8 cellular contexts compared by ENCODE assay signal in the genomic region with DNA sequence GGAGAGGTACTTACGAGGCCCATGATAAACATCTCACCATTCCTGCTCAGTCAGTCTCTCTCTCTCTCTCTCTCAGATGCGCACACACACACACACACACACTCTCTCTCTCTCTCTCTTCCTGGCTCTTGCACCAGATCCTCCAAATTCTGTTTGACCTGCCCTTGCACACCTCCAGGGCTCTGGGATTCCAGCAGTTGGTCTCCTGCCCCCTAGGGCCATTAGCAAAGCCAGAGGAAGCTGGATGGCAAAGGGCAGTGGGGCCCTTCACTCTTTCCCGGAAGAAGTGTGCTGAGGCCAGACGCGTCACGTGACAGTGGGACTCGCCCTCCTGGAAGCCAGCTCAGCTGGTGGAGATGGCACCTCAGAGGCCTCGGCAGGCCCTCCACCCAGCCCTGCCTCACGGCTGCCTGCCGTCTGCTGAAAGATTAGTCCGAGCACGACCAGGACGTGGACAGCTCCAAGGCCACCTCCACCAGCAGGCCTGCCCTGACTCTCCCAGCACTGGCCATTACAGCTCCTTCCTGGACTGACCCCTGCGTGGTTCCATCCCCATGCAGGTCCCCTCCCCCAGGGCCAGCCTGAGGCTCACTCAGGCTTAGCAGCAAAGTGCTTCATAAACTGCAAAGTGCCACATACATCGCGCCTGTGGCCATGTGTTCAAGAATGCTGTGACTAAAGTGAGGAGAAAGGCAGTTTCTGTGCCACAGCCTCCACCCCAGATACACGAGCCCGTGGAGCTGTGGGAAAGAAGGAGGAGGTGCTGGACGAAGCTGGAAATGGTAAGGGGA. TPM values are rescaled to one million over a fixed set of nuclear protein-coding genes. Genes with fewer than 3 reads are reported as not detected.
DNase-seq lines count a peak whose midpoint lies in the region; ATAC-seq and TF ChIP-seq lines count a peak whose summit lies in the region.

No MANE protein-coding gene starts in this region.

- no peaks in the 10 kb centered on the region for H3K9me3 ChIP-seq in RWPE2 (ENCODE audit: severe bottlenecking)
- H3K9me3 ChIP-seq in muscle layer of duodenum (ENCODE audit: control insufficient read depth in 1 of 2, low read length in 2 of 2): no peaks in the 10 kb centered on the region

- H3K36me3 ChIP-seq in RWPE2 (ENCODE audit: low read depth) (no peaks in the 10 kb centered on the region), muscle layer of duodenum (ENCODE audit: control insufficient read depth in 1 of 2, insufficient read depth in 2 of 2, low read length in 2 of 2) (peaks cover 0 to 4% of the 10 kb centered on the region in 2 donors)

- H3K27ac ChIP-seq in RWPE2 (ENCODE audit: poor library complexity, severe bottlenecking) (peak overlapping the region; percentile 81), muscle layer of duodenum (ENCODE audit: low read length) (peak overlapping the region; percentile 40)

- DNase-seq in ELF-1 (ENCODE audit: low read depth, low spot score): peak; percentile 91
- DNase-seq in RWPE2 (ENCODE audit: low spot score): no peak
- peak; percentile 75 for DNase-seq in dermis blood vessel endothelial cell
- no peak for DNase-seq in GM13977 (ENCODE audit: low spot score)
- no peak for DNase-seq in NCI-H2196 (lab: John Stamatoyannopoulos, UW; ENCODE audit: unreplicated experiment)
- DNase-seq in stimulated activated CD4-positive, alpha-beta T cell treated with anti-CD3 and anti-CD28 coated beads, Interleukin-4, amount 100 ng/mL, for 1 hour: no peak

- in situ Hi-C loops in GM13977 (cut with MboI; ENCODE audit: low pct_unique_long_range_greater_than_20kb, low sequenced_read_pairs, unreplicated experiment): no loop called here

- H3K4me3 ChIP-seq in RWPE2 (ENCODE audit: severe bottlenecking) (no peak overlapping the region), muscle layer of duodenum (ENCODE audit: low read depth in 1 of 2, low read length in 2 of 2) (peak overlapping the region; percentile 12 to 68)

- H3K4me1 ChIP-seq in RWPE2 (ENCODE audit: insufficient read depth, poor library complexity, severe bottlenecking) (peaks cover 43% of the 10 kb centered on the region), muscle layer of duodenum (ENCODE audit: control insufficient read depth in 1 of 2, insufficient read depth in 2 of 2, low read length in 2 of 2) (peaks cover 0 to 36% of the 10 kb centered on the region in 2 donors)

- H3K27me3 ChIP-seq in RWPE2 (ENCODE audit: insufficient read depth, poor library complexity, severe bottlenecking) (no peaks in the 10 kb centered on the region), muscle layer of duodenum (ENCODE audit: low read depth, low read length) (peaks cover 5% of the 10 kb centered on the region)

- ATAC-seq in RWPE2 (ENCODE audit: low read depth) (peak; percentile 17), HG03139 (IDR thresholded peaks at IDR 0.05; ENCODE audit: unreplicated experiment) (no peak)

- TF ChIP-seq CTCF in RWPE2 (IDR thresholded peaks at IDR 0.05; ENCODE audit: poor library complexity, severe bottlenecking): no peak
- no peak for TF ChIP-seq CTCF in GM13977 (IDR thresholded peaks at IDR 0.05; ENCODE audit: extremely low read depth, insufficient read depth, missing control alignments)

RNA-seq across cellular contexts. Expression of gene PDGFB, which starts 3.7 kb away (rescaled TPM):
- total RNA-seq in dermis blood vessel endothelial cell: 75.7 and 80.1 TPM in 2 replicates

Comparison
In these comparisons a context has a peak if more than half of its experiments do, and no peak if none do; other contexts are left out.
1. DNase-seq: peak in ELF-1 (single experiment) and dermis blood vessel endothelial cell (single experiment); none in RWPE2 (single experiment), GM13977 (single experiment), NCI-H2196 (single experiment) and stimulated activated CD4-positive, alpha-beta T cell treated with anti-CD3 and anti-CD28 coated beads, Interleukin-4, amount 100 ng/mL, for 1 hour (single experiment).